1 cellular context compared by ENCODE assay signal in genomic region chr5:154541553-154541952, GRCh38.
A peak's percentile ranks its signal among the peaks of the same experiment; 100 is the strongest.
TF ChIP-seq lines count a peak whose summit lies in the region.

No MANE protein-coding gene starts in this region.

TF ChIP-seq in K562, 482 proteins besides CTCF, POLR2A, EP300 and RAD21 (continued from another document):
- TF ChIP-seq ZNF655 (CRISPR knock-in tag; IDR thresholded peaks at IDR 0.05) = no peak
- TF ChIP-seq ARID3B (CRISPR knock-in tag; IDR thresholded peaks at IDR 0.05; ENCODE audit: borderline replicate concordance) = no peak
- TF ChIP-seq ZNF23 (CRISPR knock-in tag; IDR thresholded peaks at IDR 0.05) = no peak
- TF ChIP-seq, protein P1, sequence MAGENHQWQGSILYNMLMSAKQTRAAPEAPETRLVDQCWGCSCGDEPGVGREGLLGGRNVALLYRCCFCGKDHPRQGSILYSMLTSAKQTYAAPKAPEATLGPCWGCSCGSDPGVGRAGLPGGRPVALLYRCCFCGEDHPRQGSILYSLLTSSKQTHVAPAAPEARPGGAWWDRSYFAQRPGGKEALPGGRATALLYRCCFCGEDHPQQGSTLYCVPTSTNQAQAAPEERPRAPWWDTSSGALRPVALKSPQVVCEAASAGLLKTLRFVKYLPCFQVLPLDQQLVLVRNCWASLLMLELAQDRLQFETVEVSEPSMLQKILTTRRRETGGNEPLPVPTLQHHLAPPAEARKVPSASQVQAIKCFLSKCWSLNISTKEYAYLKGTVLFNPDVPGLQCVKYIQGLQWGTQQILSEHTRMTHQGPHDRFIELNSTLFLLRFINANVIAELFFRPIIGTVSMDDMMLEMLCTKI (IDR thresholded peaks at IDR 0.05; ENCODE audit: partially characterized antibody) = no peak
- TF ChIP-seq FOXO4 (CRISPR knock-in tag; IDR thresholded peaks at IDR 0.05) = no peak
- TF ChIP-seq PHTF2 (CRISPR knock-in tag; IDR thresholded peaks at IDR 0.05) = no peak
- no peak for TF ChIP-seq GATAD2A (IDR thresholded peaks at IDR 0.05)
- TF ChIP-seq CXXC5 (CRISPR knock-in tag; IDR thresholded peaks at IDR 0.05) = no peak
- TF ChIP-seq ZNF766 (CRISPR knock-in tag; conservative IDR thresholded peaks at IDR 0.05) = no peak
- no peak for TF ChIP-seq GATA2 (CRISPR knock-in tag; IDR thresholded peaks at IDR 0.05)
- TF ChIP-seq STAT5A (IDR thresholded peaks at IDR 0.05; ENCODE audit: borderline replicate concordance, low read length) = no peak
- no peak for TF ChIP-seq HDAC6 (IDR thresholded peaks at IDR 0.05; ENCODE audit: low read depth, low read length)
- no peak for TF ChIP-seq IFI16 (CRISPR knock-in tag; IDR thresholded peaks at IDR 0.05)
- peak; percentile 49; the same call in 1 of the 2 replicates for TF ChIP-seq USF1 (CRISPR knock-in tag; IDR thresholded peaks at IDR 0.05)
- no peak for TF ChIP-seq HMG20B (CRISPR knock-in tag; IDR thresholded peaks at IDR 0.05)
- no peak for TF ChIP-seq MEF2D (tag; conservative IDR thresholded peaks at IDR 0.05; ENCODE audit: low read depth)
- TF ChIP-seq RAD51 (IDR thresholded peaks at IDR 0.05; ENCODE audit: borderline replicate concordance, low read depth) = peak; percentile 44; the same call in 1 of the 2 replicates
- TF ChIP-seq, protein P2, sequence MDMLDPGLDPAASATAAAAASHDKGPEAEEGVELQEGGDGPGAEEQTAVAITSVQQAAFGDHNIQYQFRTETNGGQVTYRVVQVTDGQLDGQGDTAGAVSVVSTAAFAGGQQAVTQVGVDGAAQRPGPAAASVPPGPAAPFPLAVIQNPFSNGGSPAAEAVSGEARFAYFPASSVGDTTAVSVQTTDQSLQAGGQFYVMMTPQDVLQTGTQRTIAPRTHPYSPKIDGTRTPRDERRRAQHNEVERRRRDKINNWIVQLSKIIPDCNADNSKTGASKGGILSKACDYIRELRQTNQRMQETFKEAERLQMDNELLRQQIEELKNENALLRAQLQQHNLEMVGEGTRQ (CRISPR knock-in tag; IDR thresholded peaks at IDR 0.05) = peak; percentile 59
TF ChIP-seq in K562: peak in this region for 3.
